In the genomic region with DNA sequence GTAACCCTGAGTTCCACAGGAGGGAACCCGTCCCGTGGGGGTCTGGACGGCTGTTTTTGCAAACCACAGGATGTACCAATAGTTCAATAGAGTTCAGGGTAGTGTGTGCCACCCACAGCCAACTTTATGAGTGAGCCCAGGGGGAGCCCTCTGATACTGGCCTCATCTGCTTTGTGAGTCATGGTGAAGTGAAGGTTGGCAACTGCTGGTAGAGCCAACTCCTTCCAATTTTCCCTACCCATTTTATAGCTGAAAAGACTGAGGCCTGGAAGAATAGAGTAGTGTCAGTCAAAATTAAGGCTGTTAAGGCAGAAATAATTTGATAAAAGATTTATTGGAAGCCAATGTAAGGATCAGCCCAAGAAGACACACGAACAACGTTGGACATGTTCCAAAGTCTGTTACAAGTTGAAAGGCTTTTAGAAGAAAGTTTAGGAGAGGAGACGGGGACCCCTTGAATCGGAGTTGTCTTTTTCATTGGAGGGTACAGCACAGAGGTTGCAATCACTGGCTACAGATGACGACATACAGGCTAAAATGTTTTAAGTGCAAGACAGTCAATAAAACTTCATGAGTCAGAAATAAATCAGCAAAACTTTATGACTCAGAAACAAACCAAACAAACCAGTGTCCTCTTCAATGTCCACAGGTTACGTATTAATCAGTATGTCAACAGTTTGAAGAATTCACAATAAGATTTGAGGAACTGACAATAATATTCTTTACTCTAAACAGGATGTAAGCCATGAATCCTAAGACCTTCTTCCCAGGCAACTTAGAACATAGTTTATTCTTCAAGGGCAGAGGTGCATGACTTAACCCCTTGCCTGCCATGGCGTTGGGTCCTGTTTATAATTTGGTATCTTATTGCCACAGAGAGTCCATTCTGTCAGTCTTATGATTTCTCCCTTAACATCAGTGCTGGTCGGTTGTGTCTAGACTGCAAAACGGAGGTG, we compare ENCODE assay signal across 1 cellular context.
TF ChIP-seq lines count a peak whose summit lies in the region.

No MANE protein-coding gene starts in this region.

TF ChIP-seq in HepG2, 621 proteins besides CTCF, POLR2A, EP300 and RAD21 (continued from another document and continues in another):
- TF ChIP-seq, protein P1, sequence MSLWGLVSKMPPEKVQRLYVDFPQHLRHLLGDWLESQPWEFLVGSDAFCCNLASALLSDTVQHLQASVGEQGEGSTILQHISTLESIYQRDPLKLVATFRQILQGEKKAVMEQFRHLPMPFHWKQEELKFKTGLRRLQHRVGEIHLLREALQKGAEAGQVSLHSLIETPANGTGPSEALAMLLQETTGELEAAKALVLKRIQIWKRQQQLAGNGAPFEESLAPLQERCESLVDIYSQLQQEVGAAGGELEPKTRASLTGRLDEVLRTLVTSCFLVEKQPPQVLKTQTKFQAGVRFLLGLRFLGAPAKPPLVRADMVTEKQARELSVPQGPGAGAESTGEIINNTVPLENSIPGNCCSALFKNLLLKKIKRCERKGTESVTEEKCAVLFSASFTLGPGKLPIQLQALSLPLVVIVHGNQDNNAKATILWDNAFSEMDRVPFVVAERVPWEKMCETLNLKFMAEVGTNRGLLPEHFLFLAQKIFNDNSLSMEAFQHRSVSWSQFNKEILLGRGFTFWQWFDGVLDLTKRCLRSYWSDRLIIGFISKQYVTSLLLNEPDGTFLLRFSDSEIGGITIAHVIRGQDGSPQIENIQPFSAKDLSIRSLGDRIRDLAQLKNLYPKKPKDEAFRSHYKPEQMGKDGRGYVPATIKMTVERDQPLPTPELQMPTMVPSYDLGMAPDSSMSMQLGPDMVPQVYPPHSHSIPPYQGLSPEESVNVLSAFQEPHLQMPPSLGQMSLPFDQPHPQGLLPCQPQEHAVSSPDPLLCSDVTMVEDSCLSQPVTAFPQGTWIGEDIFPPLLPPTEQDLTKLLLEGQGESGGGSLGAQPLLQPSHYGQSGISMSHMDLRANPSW (CRISPR knock-in tag; IDR thresholded peaks at IDR 0.05; ENCODE audit: borderline replicate concordance) = no peak
- TF ChIP-seq, protein P2, sequence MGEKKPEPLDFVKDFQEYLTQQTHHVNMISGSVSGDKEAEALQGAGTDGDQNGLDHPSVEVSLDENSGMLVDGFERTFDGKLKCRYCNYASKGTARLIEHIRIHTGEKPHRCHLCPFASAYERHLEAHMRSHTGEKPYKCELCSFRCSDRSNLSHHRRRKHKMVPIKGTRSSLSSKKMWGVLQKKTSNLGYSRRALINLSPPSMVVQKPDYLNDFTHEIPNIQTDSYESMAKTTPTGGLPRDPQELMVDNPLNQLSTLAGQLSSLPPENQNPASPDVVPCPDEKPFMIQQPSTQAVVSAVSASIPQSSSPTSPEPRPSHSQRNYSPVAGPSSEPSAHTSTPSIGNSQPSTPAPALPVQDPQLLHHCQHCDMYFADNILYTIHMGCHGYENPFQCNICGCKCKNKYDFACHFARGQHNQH (CRISPR knock-in tag; IDR thresholded peaks at IDR 0.05) = 0 out of 2 replicates have a peak, but pooled peaks have one; percentile 58
- TF ChIP-seq, protein P3, sequence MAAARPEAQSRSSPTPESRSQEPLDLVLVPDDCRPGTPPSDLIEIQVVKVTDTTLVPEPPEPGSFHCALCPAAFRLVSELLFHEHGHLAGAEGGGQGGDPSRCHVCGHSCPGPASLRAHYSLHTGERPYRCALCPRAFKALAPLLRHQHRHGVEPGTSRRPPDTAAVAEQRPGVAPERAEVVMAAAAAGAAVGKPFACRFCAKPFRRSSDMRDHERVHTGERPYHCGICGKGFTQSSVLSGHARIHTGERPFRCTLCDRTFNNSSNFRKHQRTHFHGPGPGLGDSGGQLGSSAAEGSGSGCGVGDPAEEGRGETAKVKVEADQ (CRISPR knock-in tag; IDR thresholded peaks at IDR 0.05; ENCODE audit: borderline replicate concordance) = no peak
- TF ChIP-seq NBN (conservative IDR thresholded peaks at IDR 0.05) = no peak
- no peak for TF ChIP-seq ESRRA (CRISPR knock-in tag; IDR thresholded peaks at IDR 0.05; ENCODE audit: low read depth)
- TF ChIP-seq, protein P4, sequence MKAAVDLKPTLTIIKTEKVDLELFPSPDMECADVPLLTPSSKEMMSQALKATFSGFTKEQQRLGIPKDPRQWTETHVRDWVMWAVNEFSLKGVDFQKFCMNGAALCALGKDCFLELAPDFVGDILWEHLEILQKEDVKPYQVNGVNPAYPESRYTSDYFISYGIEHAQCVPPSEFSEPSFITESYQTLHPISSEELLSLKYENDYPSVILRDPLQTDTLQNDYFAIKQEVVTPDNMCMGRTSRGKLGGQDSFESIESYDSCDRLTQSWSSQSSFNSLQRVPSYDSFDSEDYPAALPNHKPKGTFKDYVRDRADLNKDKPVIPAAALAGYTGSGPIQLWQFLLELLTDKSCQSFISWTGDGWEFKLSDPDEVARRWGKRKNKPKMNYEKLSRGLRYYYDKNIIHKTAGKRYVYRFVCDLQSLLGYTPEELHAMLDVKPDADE (CRISPR knock-in tag; IDR thresholded peaks at IDR 0.05) = no peak
- no peak for TF ChIP-seq ZNF660 (CRISPR knock-in tag; IDR thresholded peaks at IDR 0.05; ENCODE audit: borderline replicate concordance, low read depth)
- TF ChIP-seq ZIK1 (CRISPR knock-in tag; IDR thresholded peaks at IDR 0.05; ENCODE audit: borderline replicate concordance, low read depth) = no peak
- TF ChIP-seq, protein P5, sequence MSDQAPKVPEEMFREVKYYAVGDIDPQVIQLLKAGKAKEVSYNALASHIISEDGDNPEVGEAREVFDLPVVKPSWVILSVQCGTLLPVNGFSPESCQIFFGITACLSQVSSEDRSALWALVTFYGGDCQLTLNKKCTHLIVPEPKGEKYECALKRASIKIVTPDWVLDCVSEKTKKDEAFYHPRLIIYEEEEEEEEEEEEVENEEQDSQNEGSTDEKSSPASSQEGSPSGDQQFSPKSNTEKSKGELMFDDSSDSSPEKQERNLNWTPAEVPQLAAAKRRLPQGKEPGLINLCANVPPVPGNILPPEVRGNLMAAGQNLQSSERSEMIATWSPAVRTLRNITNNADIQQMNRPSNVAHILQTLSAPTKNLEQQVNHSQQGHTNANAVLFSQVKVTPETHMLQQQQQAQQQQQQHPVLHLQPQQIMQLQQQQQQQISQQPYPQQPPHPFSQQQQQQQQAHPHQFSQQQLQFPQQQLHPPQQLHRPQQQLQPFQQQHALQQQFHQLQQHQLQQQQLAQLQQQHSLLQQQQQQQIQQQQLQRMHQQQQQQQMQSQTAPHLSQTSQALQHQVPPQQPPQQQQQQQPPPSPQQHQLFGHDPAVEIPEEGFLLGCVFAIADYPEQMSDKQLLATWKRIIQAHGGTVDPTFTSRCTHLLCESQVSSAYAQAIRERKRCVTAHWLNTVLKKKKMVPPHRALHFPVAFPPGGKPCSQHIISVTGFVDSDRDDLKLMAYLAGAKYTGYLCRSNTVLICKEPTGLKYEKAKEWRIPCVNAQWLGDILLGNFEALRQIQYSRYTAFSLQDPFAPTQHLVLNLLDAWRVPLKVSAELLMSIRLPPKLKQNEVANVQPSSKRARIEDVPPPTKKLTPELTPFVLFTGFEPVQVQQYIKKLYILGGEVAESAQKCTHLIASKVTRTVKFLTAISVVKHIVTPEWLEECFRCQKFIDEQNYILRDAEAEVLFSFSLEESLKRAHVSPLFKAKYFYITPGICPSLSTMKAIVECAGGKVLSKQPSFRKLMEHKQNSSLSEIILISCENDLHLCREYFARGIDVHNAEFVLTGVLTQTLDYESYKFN (CRISPR knock-in tag; conservative IDR thresholded peaks at IDR 0.05) = peak; percentile 78
- TF ChIP-seq, protein P6, sequence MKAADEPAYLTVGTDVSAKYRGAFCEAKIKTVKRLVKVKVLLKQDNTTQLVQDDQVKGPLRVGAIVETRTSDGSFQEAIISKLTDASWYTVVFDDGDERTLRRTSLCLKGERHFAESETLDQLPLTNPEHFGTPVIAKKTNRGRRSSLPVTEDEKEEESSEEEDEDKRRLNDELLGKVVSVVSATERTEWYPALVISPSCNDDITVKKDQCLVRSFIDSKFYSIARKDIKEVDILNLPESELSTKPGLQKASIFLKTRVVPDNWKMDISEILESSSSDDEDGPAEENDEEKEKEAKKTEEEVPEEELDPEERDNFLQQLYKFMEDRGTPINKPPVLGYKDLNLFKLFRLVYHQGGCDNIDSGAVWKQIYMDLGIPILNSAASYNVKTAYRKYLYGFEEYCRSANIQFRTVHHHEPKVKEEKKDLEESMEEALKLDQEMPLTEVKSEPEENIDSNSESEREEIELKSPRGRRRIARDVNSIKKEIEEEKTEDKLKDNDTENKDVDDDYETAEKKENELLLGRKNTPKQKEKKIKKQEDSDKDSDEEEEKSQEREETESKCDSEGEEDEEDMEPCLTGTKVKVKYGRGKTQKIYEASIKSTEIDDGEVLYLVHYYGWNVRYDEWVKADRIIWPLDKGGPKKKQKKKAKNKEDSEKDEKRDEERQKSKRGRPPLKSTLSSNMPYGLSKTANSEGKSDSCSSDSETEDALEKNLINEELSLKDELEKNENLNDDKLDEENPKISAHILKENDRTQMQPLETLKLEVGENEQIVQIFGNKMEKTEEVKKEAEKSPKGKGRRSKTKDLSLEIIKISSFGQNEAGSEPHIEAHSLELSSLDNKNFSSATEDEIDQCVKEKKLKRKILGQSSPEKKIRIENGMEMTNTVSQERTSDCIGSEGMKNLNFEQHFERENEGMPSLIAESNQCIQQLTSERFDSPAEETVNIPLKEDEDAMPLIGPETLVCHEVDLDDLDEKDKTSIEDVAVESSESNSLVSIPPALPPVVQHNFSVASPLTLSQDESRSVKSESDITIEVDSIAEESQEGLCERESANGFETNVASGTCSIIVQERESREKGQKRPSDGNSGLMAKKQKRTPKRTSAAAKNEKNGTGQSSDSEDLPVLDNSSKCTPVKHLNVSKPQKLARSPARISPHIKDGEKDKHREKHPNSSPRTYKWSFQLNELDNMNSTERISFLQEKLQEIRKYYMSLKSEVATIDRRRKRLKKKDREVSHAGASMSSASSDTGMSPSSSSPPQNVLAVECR (CRISPR knock-in tag; IDR thresholded peaks at IDR 0.05; ENCODE audit: borderline replicate concordance) = no peak
- TF ChIP-seq NFATC3 (CRISPR knock-in tag; IDR thresholded peaks at IDR 0.05) = no peak
- no peak for TF ChIP-seq ZNF451 (CRISPR knock-in tag; IDR thresholded peaks at IDR 0.05)
- no peak for TF ChIP-seq ZNF224 (CRISPR knock-in tag; IDR thresholded peaks at IDR 0.05)
- TF ChIP-seq, protein P7, sequence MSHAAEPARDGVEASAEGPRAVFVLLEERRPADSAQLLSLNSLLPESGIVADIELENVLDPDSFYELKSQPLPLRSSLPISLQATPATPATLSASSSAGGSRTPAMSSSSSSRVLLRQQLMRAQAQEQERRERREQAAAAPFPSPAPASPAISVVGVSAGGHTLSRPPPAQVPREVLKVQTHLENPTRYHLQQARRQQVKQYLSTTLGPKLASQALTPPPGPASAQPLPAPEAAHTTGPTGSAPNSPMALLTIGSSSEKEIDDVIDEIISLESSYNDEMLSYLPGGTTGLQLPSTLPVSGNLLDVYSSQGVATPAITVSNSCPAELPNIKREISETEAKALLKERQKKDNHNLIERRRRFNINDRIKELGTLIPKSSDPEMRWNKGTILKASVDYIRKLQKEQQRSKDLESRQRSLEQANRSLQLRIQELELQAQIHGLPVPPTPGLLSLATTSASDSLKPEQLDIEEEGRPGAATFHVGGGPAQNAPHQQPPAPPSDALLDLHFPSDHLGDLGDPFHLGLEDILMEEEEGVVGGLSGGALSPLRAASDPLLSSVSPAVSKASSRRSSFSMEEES (CRISPR knock-in tag; IDR thresholded peaks at IDR 0.05) = 0 out of 2 replicates have a peak, but pooled peaks have one; percentile 30
- TF ChIP-seq, protein P8, sequence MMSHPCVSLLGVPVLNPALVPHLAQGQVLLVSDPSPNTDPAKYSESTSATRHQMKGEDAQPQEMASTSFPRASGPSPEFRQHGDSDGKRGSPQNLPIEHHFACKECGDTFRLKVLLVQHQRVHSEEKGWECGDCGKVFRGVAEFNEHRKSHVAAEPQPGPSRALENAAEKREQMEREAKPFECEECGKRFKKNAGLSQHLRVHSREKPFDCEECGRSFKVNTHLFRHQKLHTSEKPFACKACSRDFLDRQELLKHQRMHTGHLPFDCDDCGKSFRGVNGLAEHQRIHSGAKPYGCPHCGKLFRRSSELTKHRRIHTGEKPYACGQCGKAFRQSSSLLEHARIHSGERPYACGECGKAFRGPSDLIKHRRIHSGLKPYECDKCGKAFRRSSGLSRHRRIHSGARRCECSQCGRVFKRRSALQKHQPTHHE (CRISPR knock-in tag; IDR thresholded peaks at IDR 0.05; ENCODE audit: borderline replicate concordance) = no peak
- no peak; the same call in 1 of the 2 replicates for TF ChIP-seq SALL1 (CRISPR knock-in tag; IDR thresholded peaks at IDR 0.05)
- TF ChIP-seq HDAC1 (CRISPR knock-in tag; IDR thresholded peaks at IDR 0.05) = peak; percentile 52; the same call in 1 of the 2 replicates
- TF ChIP-seq IKZF1 (IDR thresholded peaks at IDR 0.05) = no peak
- TF ChIP-seq, protein P9, sequence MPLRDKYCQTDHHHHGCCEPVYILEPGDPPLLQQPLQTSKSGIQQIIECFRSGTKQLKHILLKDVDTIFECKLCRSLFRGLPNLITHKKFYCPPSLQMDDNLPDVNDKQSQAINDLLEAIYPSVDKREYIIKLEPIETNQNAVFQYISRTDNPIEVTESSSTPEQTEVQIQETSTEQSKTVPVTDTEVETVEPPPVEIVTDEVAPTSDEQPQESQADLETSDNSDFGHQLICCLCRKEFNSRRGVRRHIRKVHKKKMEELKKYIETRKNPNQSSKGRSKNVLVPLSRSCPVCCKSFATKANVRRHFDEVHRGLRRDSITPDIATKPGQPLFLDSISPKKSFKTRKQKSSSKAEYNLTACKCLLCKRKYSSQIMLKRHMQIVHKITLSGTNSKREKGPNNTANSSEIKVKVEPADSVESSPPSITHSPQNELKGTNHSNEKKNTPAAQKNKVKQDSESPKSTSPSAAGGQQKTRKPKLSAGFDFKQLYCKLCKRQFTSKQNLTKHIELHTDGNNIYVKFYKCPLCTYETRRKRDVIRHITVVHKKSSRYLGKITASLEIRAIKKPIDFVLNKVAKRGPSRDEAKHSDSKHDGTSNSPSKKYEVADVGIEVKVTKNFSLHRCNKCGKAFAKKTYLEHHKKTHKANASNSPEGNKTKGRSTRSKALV (CRISPR knock-in tag; IDR thresholded peaks at IDR 0.05) = no peak
- no peak for TF ChIP-seq MIER2 (CRISPR knock-in tag; IDR thresholded peaks at IDR 0.05)
- TF ChIP-seq, protein P10, sequence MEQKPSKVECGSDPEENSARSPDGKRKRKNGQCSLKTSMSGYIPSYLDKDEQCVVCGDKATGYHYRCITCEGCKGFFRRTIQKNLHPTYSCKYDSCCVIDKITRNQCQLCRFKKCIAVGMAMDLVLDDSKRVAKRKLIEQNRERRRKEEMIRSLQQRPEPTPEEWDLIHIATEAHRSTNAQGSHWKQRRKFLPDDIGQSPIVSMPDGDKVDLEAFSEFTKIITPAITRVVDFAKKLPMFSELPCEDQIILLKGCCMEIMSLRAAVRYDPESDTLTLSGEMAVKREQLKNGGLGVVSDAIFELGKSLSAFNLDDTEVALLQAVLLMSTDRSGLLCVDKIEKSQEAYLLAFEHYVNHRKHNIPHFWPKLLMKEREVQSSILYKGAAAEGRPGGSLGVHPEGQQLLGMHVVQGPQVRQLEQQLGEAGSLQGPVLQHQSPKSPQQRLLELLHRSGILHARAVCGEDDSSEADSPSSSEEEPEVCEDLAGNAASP (CRISPR knock-in tag; IDR thresholded peaks at IDR 0.05; ENCODE audit: borderline replicate concordance) = no peak
- TF ChIP-seq, protein P11, sequence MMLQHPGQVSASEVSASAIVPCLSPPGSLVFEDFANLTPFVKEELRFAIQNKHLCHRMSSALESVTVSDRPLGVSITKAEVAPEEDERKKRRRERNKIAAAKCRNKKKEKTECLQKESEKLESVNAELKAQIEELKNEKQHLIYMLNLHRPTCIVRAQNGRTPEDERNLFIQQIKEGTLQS (CRISPR knock-in tag; IDR thresholded peaks at IDR 0.05) = peak; percentile 63; the same call in 1 of the 2 replicates
- peak; percentile 81; the same call in 1 of the 2 replicates for TF ChIP-seq JUN (CRISPR knock-in tag; IDR thresholded peaks at IDR 0.05)
- TF ChIP-seq HDAC6 (IDR thresholded peaks at IDR 0.05; ENCODE audit: low read depth, low read length) = no peak
